Comparison of ENCODE assay signal across 8 cellular contexts in genomic region chr15:70036585-70037343, GRCh38.
DNase-seq lines count a peak whose midpoint lies in the region; ATAC-seq and TF ChIP-seq lines count a peak whose summit lies in the region.

No MANE protein-coding gene starts in this region.

- dilution Hi-C loops in mammary epithelial cell (cut with HindIII; ENCODE audit: low sequenced_read_pairs) = no loop called here

- DNase-seq in Karpas-422 = peak; percentile 88
- DNase-seq in mammary epithelial cell = peak; percentile 12
- no peak for DNase-seq in thyroid gland
- no peak for DNase-seq in activated CD4-positive, alpha-beta T cell treated with anti-CD3 and anti-CD28 coated beads, Interleukin-2, amount 50 U/mL, for 4 hours
- no peak for DNase-seq in effector memory CD8-positive, alpha-beta T cell
- DNase-seq in AG20443 (ENCODE audit: low spot score) = no peak

- H3K27me3 Mint-ChIP-seq in effector memory CD8-positive, alpha-beta T cell = no peaks in the 10 kb centered on the region

- H3K4me3 ChIP-seq in Karpas-422 (ENCODE audit: low read length) (peak overlapping the region; percentile 52), mammary epithelial cell (replicated peaks in 1 of 3; ENCODE audit: insufficient read depth in 1 of 3, low read depth in 2 of 3, low read length in 3 of 3) (no peak overlapping the region), thyroid gland (replicated peaks in 1 of 3) (no peak overlapping the region)

- no peaks in the 10 kb centered on the region for H3K4me1 Mint-ChIP-seq in effector memory CD8-positive, alpha-beta T cell (ENCODE audit: low read depth in 2 of 2)

- H3K9ac ChIP-seq in Karpas-422 (ENCODE audit: low read length) = peak overlapping the region; percentile 32
- H3K9ac ChIP-seq in mammary epithelial cell (ENCODE audit: insufficient read depth, low read length) = no peak overlapping the region

- no peaks in the 10 kb centered on the region for H3K36me3 ChIP-seq in Karpas-422 (ENCODE audit: insufficient read depth, low read length)
- no peaks in the 10 kb centered on the region for H3K36me3 ChIP-seq in mammary epithelial cell (ENCODE audit: insufficient read depth, low read length)
- H3K36me3 ChIP-seq in thyroid gland = no peaks in the 10 kb centered on the region

- peaks cover 6% of the 10 kb centered on the region for H4K20me1 ChIP-seq in Karpas-422 (ENCODE audit: insufficient read depth, low read depth, low read length)
- H4K20me1 ChIP-seq in mammary epithelial cell (ENCODE audit: insufficient read depth, low read length) = no peaks in the 10 kb centered on the region

- intact Hi-C loops in mammary epithelial cell (cut with micrococcal nuclease) = no loop called here
- intact Hi-C loops in thyroid gland (cut with DNase I) = no loop called here

- H3K4me2 ChIP-seq in Karpas-422 (ENCODE audit: low read depth, low read length, poor library complexity, severe bottlenecking) (peak overlapping the region; percentile 80), mammary epithelial cell (ENCODE audit: insufficient read depth, low read depth, low read length) (no peak overlapping the region)

- H3K9me3 Mint-ChIP-seq in effector memory CD8-positive, alpha-beta T cell = no peaks in the 10 kb centered on the region

- in situ Hi-C loops in mammary epithelial cell (cut with MboI; ENCODE audit: low sequenced_read_pairs in 2 of 2) = no loop called here

- H3K27ac ChIP-seq in Karpas-422 (ENCODE audit: low read length) (peak overlapping the region; percentile 73), mammary epithelial cell (ENCODE audit: insufficient read depth, low read depth, low read length) (no peak overlapping the region), thyroid gland (no peak overlapping the region)

- H3K9me3 ChIP-seq in Karpas-422 (ENCODE audit: low read length) = no peaks in the 10 kb centered on the region
- H3K9me3 ChIP-seq in mammary epithelial cell (replicated peaks; ENCODE audit: insufficient read depth, low read length) = no peaks in the 10 kb centered on the region
- H3K9me3 ChIP-seq in thyroid gland = no peaks in the 10 kb centered on the region

- H3K9me2 ChIP-seq in Karpas-422 (replicated peaks; ENCODE audit: insufficient read depth, low read length) = no peaks in the 10 kb centered on the region

- CTCF ChIA-PET in mammary epithelial cell (lab: Charles Lee; ENCODE audit: low non-redundant PET) = no interaction called here

- TF ChIP-seq CTCF in mammary epithelial cell (conservative IDR thresholded peaks at IDR 0.05 in 1 of 2, IDR thresholded peaks at IDR 0.05 in 1 of 2; ENCODE audit: extremely low read depth in 1 of 2, insufficient read depth in 1 of 2, low read depth in 1 of 2, low read length in 2 of 2) (no peak), thyroid gland (IDR thresholded peaks at IDR 0.05) (no peak)

- H3K27ac Mint-ChIP-seq in effector memory CD8-positive, alpha-beta T cell = peak overlapping the region in 1 of 2 donors; percentile 32

- ATAC-seq in GM18517 (IDR thresholded peaks at IDR 0.05; ENCODE audit: unreplicated experiment) = peak; percentile 92
- peak; percentile 77 for ATAC-seq in GM21619 (IDR thresholded peaks at IDR 0.05; ENCODE audit: unreplicated experiment)
- no peak for ATAC-seq in effector memory CD8-positive, alpha-beta T cell (replicated peaks)

- H2AFZ ChIP-seq in Karpas-422 (ENCODE audit: low read length) (no peak overlapping the region), mammary epithelial cell (ENCODE audit: low read depth, low read length) (no peak overlapping the region)

- BruUV-seq in mammary epithelial cell (replicated peaks; lab: Mats Ljungman, UMichigan) = no TSS peak

- H3K4me3 Mint-ChIP-seq in effector memory CD8-positive, alpha-beta T cell = no peak overlapping the region

- H3K27me3 ChIP-seq in Karpas-422 (ENCODE audit: low read length) = no peaks in the 10 kb centered on the region
- H3K27me3 ChIP-seq in mammary epithelial cell (ENCODE audit: insufficient read depth, low read length) = peaks cover 14% of the 10 kb centered on the region
- no peaks in the 10 kb centered on the region for H3K27me3 ChIP-seq in thyroid gland

- no peaks in the 10 kb centered on the region for H3K79me2 ChIP-seq in Karpas-422 (ENCODE audit: low read length)
- no peaks in the 10 kb centered on the region for H3K79me2 ChIP-seq in mammary epithelial cell (ENCODE audit: insufficient read depth, low read length)

- H3K36me3 Mint-ChIP-seq in effector memory CD8-positive, alpha-beta T cell (ENCODE audit: insufficient read depth) = peaks cover 6% of the 10 kb centered on the region

- peaks cover 60% of the 10 kb centered on the region for H3K4me1 ChIP-seq in Karpas-422 (ENCODE audit: low read length)
- H3K4me1 ChIP-seq in mammary epithelial cell (ENCODE audit: insufficient read depth, low read length) = peaks cover 7% of the 10 kb centered on the region
- peaks cover 9 to 10% of the 10 kb centered on the region in 2 donors for H3K4me1 ChIP-seq in thyroid gland

- no peak for TF ChIP-seq POLR2A in thyroid gland (IDR thresholded peaks at IDR 0.05)

- WGBS in mammary epithelial cell (ENCODE audit: low coverage, missing lambda C conversion rate) = 64% methylated on average over 4 of the region's 5 CpGs
- 78 to 82% methylated on average over 5 of the region's 5 CpGs for WGBS in thyroid gland, 2 donors

Comparison
In these comparisons a context has a peak if more than half of its experiments do, and no peak if none do; other contexts are left out.
1. DNase-seq: peak in Karpas-422 (single experiment) and mammary epithelial cell (single experiment); none in thyroid gland (0 of 2), activated CD4-positive, alpha-beta T cell treated with anti-CD3 and anti-CD28 coated beads, Interleukin-2, amount 50 U/mL, for 4 hours (0 of 2), effector memory CD8-positive, alpha-beta T cell (0 of 3) and AG20443 (single experiment).